ENCODE assay signal across 1 cellular context in genomic region chr12:92989715-92990484, GRCh38.
A peak's percentile ranks its signal among the peaks of the same experiment; 100 is the strongest.
TF ChIP-seq lines count a peak whose summit lies in the region.

No MANE protein-coding gene starts in this region.

TF ChIP-seq in HepG2, 621 proteins besides CTCF, POLR2A, EP300 and RAD21 (continued from another document and continues in another):
- TF ChIP-seq ARID4A (CRISPR knock-in tag; IDR thresholded peaks at IDR 0.05; ENCODE audit: borderline replicate concordance) (no peak), ZNF367 (CRISPR knock-in tag; IDR thresholded peaks at IDR 0.05; ENCODE audit: borderline replicate concordance) (no peak), REXO4 (CRISPR knock-in tag; IDR thresholded peaks at IDR 0.05; ENCODE audit: borderline replicate concordance) (no peak), HMGXB4 (CRISPR knock-in tag; IDR thresholded peaks at IDR 0.05; ENCODE audit: borderline replicate concordance in 1 of 2, low read depth in 1 of 2) (no peak), ZNF547 (CRISPR knock-in tag; IDR thresholded peaks at IDR 0.05) (no peak), ZNF574 (CRISPR knock-in tag; IDR thresholded peaks at IDR 0.05) (no peak), MEIS1 (CRISPR knock-in tag; IDR thresholded peaks at IDR 0.05; ENCODE audit: borderline replicate concordance) (no peak), FUBP1 (CRISPR knock-in tag; IDR thresholded peaks at IDR 0.05; ENCODE audit: borderline replicate concordance) (no peak), RFX1 (IDR thresholded peaks at IDR 0.05) (no peak), CSRNP2 (CRISPR knock-in tag; conservative IDR thresholded peaks at IDR 0.05; ENCODE audit: low read depth) (no peak), ETV5 (CRISPR knock-in tag; IDR thresholded peaks at IDR 0.05; ENCODE audit: borderline replicate concordance) (no peak), PHB2 (IDR thresholded peaks at IDR 0.05; ENCODE audit: partially characterized antibody) (no peak), ZNF816 (CRISPR knock-in tag; IDR thresholded peaks at IDR 0.05; ENCODE audit: borderline replicate concordance) (no peak), ATF2 (CRISPR knock-in tag; IDR thresholded peaks at IDR 0.05) (0 out of 2 replicates have a peak, but pooled peaks have one; percentile 22), ZMYM3 (CRISPR knock-in tag; IDR thresholded peaks at IDR 0.05) (no peak; the same call in 1 of the 2 replicates), TBL1XR1 (IDR thresholded peaks at IDR 0.05; ENCODE audit: borderline replicate concordance, low read length, partially characterized antibody) (no peak), ZNF75D (CRISPR knock-in tag; IDR thresholded peaks at IDR 0.05; ENCODE audit: borderline replicate concordance) (no peak), ZSCAN9 (CRISPR knock-in tag; IDR thresholded peaks at IDR 0.05; ENCODE audit: borderline replicate concordance) (no peak), ZNF770 (CRISPR knock-in tag; IDR thresholded peaks at IDR 0.05) (peak; percentile 93), ZNF644 (CRISPR knock-in tag; IDR thresholded peaks at IDR 0.05; ENCODE audit: low read depth) (no peak), CREM (IDR thresholded peaks at IDR 0.05) (no peak), CREM (CRISPR knock-in tag; IDR thresholded peaks at IDR 0.05) (no peak), NR0B2 (CRISPR knock-in tag; IDR thresholded peaks at IDR 0.05) (no peak), ZNF790 (CRISPR knock-in tag; IDR thresholded peaks at IDR 0.05; ENCODE audit: borderline replicate concordance) (no peak), DBP (CRISPR knock-in tag; IDR thresholded peaks at IDR 0.05; ENCODE audit: not compliant biosample characterization) (no peak), CREB1 (IDR thresholded peaks at IDR 0.05) (0 out of 2 replicates have a peak, but pooled peaks have one; percentile 15), CREB1 (CRISPR knock-in tag; IDR thresholded peaks at IDR 0.05) (no peak), RCOR2 (CRISPR knock-in tag; IDR thresholded peaks at IDR 0.05) (0 out of 2 replicates have a peak, but pooled peaks have one; percentile 16), TARDBP (CRISPR knock-in tag; IDR thresholded peaks at IDR 0.05) (no peak), USF2 (IDR thresholded peaks at IDR 0.05; ENCODE audit: low read depth, low read length) (no peak), USF2 (CRISPR knock-in tag; IDR thresholded peaks at IDR 0.05; ENCODE audit: borderline replicate concordance) (no peak), ELF3 (CRISPR knock-in tag; IDR thresholded peaks at IDR 0.05) (no peak), ZMYM2 (CRISPR knock-in tag; IDR thresholded peaks at IDR 0.05) (no peak), CC2D1A (CRISPR knock-in tag; IDR thresholded peaks at IDR 0.05) (no peak), ZNF430 (CRISPR knock-in tag; IDR thresholded peaks at IDR 0.05) (no peak), CBX2 (IDR thresholded peaks at IDR 0.05; ENCODE audit: low read depth, low read length) (no peak), CBX2 (CRISPR knock-in tag; IDR thresholded peaks at IDR 0.05; ENCODE audit: low read depth) (no peak), NFIB (CRISPR knock-in tag; IDR thresholded peaks at IDR 0.05; ENCODE audit: borderline replicate concordance) (no peak)
